21 cellular contexts compared by ENCODE assay signal in genomic region chr6:158028421-158028820, GRCh38. TPM values are rescaled to one million over a fixed set of nuclear protein-coding genes. Genes with fewer than 3 reads are reported as not detected.
DNase-seq lines count a peak whose midpoint lies in the region; ATAC-seq and TF ChIP-seq lines count a peak whose summit lies in the region.
"Had no signal": no experiment of that assay in that cellular context is flagged by ENCODE, and none has a peak within 500 bp of the region (broad histone marks: within the 10 kb centered on the region; RNA-seq: fewer than 3 reads in every experiment).

No MANE protein-coding gene starts in this region.

- H3K9me2 ChIP-seq in hepatocyte (replicated peaks; ENCODE audit: insufficient read depth) = no peaks in the 10 kb centered on the region

- no peak for DNase-seq in activated CD8-positive, alpha-beta memory T cell treated with anti-CD3 and anti-CD28 coated beads, Interleukin-2, amount 10 ng/mL, durations not matched to agents 7 days and 5 days
- no peak for DNase-seq in activated CD8-positive, alpha-beta memory T cell treated with anti-CD3 and anti-CD28 coated beads, Interleukin-2, amount 50 U/mL, for 48 hours
- DNase-seq in T-helper 17 cell (no peak), hepatocyte (ENCODE audit: low spot score) (peak; percentile 4), AG08395 (ENCODE audit: low spot score) (no peak), AG20443 (ENCODE audit: low spot score) (no peak)
- no peak for DNase-seq in activated T-cell treated with anti-CD3 and anti-CD28 coated beads, Interleukin-2, amount 50 U/mL, for 48 hours
- DNase-seq: ACHN; activated T-cell treated with anti-CD3 and anti-CD28 coated beads, Interleukin-2, amount 50 U/mL, for 24 hours; EL; erythroblast; naive thymus-derived CD8-positive, alpha-beta T cell; NCI-H1105 treated with DMSO at 0.1 percent for 48 hours; NCI-H526 treated with DMSO at 0.1 percent for 48 hours; PC-3; psoas muscle had no signal

- 91% methylated on average over 9 of the region's 9 CpGs for WGBS in hepatocyte (ENCODE audit: low lambda C conversion rate, missing lambda C conversion rate)

- H3K4me3 ChIP-seq in hepatocyte (no peak overlapping the region), subcutaneous abdominal adipose tissue (ENCODE audit: low read depth in 1 of 5, low read length in 5 of 5) (no peak overlapping the region)
- H3K4me3 ChIP-seq: GM23338, psoas muscle, thyroid gland had no signal

- CTCF ChIA-PET in activated CD8-positive, alpha-beta memory T cell treated with anti-CD3 and anti-CD28 coated beads, Interleukin-2, amount 10 ng/mL, durations not matched to agents 7 days and 5 days (lab: Charles Lee) = interaction anchor here (1.2 kb wide), 1 partner anchor 44 kb away, joined by 3 read pairs; no protein-coding TSS in a partner anchor

- no peaks in the 10 kb centered on the region for H3K9me3 Mint-ChIP-seq in activated CD8-positive, alpha-beta memory T cell treated with anti-CD3 and anti-CD28 coated beads, Interleukin-2, amount 10 ng/mL, durations not matched to agents 7 days and 5 days (ENCODE audit: low read depth)
- H3K9me3 Mint-ChIP-seq: activated naive CD4-positive, alpha-beta T cell treated with anti-CD3 and anti-CD28 coated beads, Interleukin-2, amount 50 U/mL, for 24 hours; activated T-cell treated with anti-CD3 and anti-CD28 coated beads, Interleukin-2, amount 50 U/mL, for 24 hours; GM23338; naive thymus-derived CD8-positive, alpha-beta T cell had no signal

- H3K27ac ChIP-seq in hepatocyte (no peak overlapping the region), subcutaneous abdominal adipose tissue (ENCODE audit: low read depth, low read length) (peak overlapping the region; percentile 69)
- H3K27ac ChIP-seq: psoas muscle had no signal

- H3K36me3 ChIP-seq in hepatocyte (replicated peaks; ENCODE audit: insufficient read depth, low read depth) (no peaks in the 10 kb centered on the region), subcutaneous abdominal adipose tissue (ENCODE audit: control insufficient read depth in 5 of 5, insufficient read depth in 5 of 5, low read length in 5 of 5) (peaks cover 0 to 4% (median 0%) of the 10 kb centered on the region in 5 donors)
- H3K36me3 ChIP-seq: thyroid gland had no signal

- no peak overlapping the region for H2AFZ ChIP-seq in hepatocyte
- H2AFZ ChIP-seq: GM23338 had no signal

- no peak for TF ChIP-seq CTCF in hepatocyte (IDR thresholded peaks at IDR 0.05; ENCODE audit: poor library complexity)

- H4K20me1 ChIP-seq in hepatocyte (ENCODE audit: insufficient read depth, poor library complexity, severe bottlenecking) = no peaks in the 10 kb centered on the region

- H3K9ac ChIP-seq in subcutaneous abdominal adipose tissue (ENCODE audit: low read length in 5 of 5) = no peak overlapping the region

- H3K27me3 ChIP-seq in hepatocyte = no peaks in the 10 kb centered on the region
- H3K27me3 ChIP-seq in subcutaneous abdominal adipose tissue (ENCODE audit: control insufficient read depth in 5 of 5, insufficient read depth in 4 of 5, low read length in 5 of 5) = peaks cover 0 to 12% (median 3%) of the 10 kb centered on the region in 5 donors
- H3K27me3 ChIP-seq: thyroid gland had no signal

- no peaks in the 10 kb centered on the region for H3K27me3 Mint-ChIP-seq in activated CD8-positive, alpha-beta memory T cell treated with anti-CD3 and anti-CD28 coated beads, Interleukin-2, amount 10 ng/mL, durations not matched to agents 7 days and 5 days
- H3K27me3 Mint-ChIP-seq in T-helper 17 cell = no peaks in the 10 kb centered on the region
- H3K27me3 Mint-ChIP-seq: activated naive CD4-positive, alpha-beta T cell treated with anti-CD3 and anti-CD28 coated beads, Interleukin-2, amount 50 U/mL, for 24 hours; activated T-cell treated with anti-CD3 and anti-CD28 coated beads, Interleukin-2, amount 50 U/mL, for 24 hours; naive thymus-derived CD8-positive, alpha-beta T cell had no signal

- no peak overlapping the region for H3K4me2 ChIP-seq in hepatocyte
- H3K4me2 ChIP-seq: GM23338 had no signal

- H3K9me3 ChIP-seq in T-helper 17 cell (ENCODE audit: control insufficient read depth, low read length, poor library complexity, severe bottlenecking) = no peaks in the 10 kb centered on the region
- no peaks in the 10 kb centered on the region for H3K9me3 ChIP-seq in hepatocyte (ENCODE audit: low read depth)
- H3K9me3 ChIP-seq in subcutaneous abdominal adipose tissue (ENCODE audit: control insufficient read depth in 5 of 5, low read length in 5 of 5) = no peaks in the 10 kb centered on the region
- H3K9me3 ChIP-seq: psoas muscle, thyroid gland had no signal

- H3K36me3 Mint-ChIP-seq in activated CD8-positive, alpha-beta memory T cell treated with anti-CD3 and anti-CD28 coated beads, Interleukin-2, amount 10 ng/mL, durations not matched to agents 7 days and 5 days = peaks cover 28% of the 10 kb centered on the region
- peaks cover 3% of the 10 kb centered on the region for H3K36me3 Mint-ChIP-seq in T-helper 17 cell (ENCODE audit: low read depth)
- H3K36me3 Mint-ChIP-seq: brain had no signal

- peaks cover 26% of the 10 kb centered on the region for H3K4me1 ChIP-seq in hepatocyte (ENCODE audit: insufficient read depth)
- H3K4me1 ChIP-seq in subcutaneous abdominal adipose tissue (ENCODE audit: control insufficient read depth in 5 of 5, insufficient read depth in 5 of 5, low read length in 5 of 5) = peaks cover 19 to 47% (median 38%) of the 10 kb centered on the region in 5 donors

- peak overlapping the region; percentile 27 for H3K27ac Mint-ChIP-seq in activated CD8-positive, alpha-beta memory T cell treated with anti-CD3 and anti-CD28 coated beads, Interleukin-2, amount 10 ng/mL, durations not matched to agents 7 days and 5 days
- H3K27ac Mint-ChIP-seq in T-helper 17 cell = peak overlapping the region; percentile 95

- ATAC-seq in activated CD8-positive, alpha-beta memory T cell treated with anti-CD3 and anti-CD28 coated beads, Interleukin-2, amount 10 ng/mL, durations not matched to agents 7 days and 5 days = no peak
- ATAC-seq in T-helper 17 cell = no peak
- ATAC-seq: GM23338; naive thymus-derived CD8-positive, alpha-beta T cell; PC-3; psoas muscle had no signal

- H3K4me3 Mint-ChIP-seq in activated CD8-positive, alpha-beta memory T cell treated with anti-CD3 and anti-CD28 coated beads, Interleukin-2, amount 10 ng/mL, durations not matched to agents 7 days and 5 days = no peak overlapping the region
- no peak overlapping the region for H3K4me3 Mint-ChIP-seq in T-helper 17 cell
- H3K4me3 Mint-ChIP-seq: activated T-cell treated with anti-CD3 and anti-CD28 coated beads, Interleukin-2, amount 50 U/mL, for 24 hours; GM23338 had no signal

- peaks cover 58% of the 10 kb centered on the region for H3K4me1 Mint-ChIP-seq in activated CD8-positive, alpha-beta memory T cell treated with anti-CD3 and anti-CD28 coated beads, Interleukin-2, amount 10 ng/mL, durations not matched to agents 7 days and 5 days
- peaks cover 45% of the 10 kb centered on the region for H3K4me1 Mint-ChIP-seq in T-helper 17 cell

- H3K79me2 ChIP-seq in hepatocyte = peaks cover 20% of the 10 kb centered on the region

RNA-seq across cellular contexts. Expression of gene SYNJ2, which starts 46.8 kb away (rescaled TPM):
- 10 to 100 TPM; 41.2 to 42.7 TPM for total RNA-seq in activated CD8-positive, alpha-beta memory T cell treated with anti-CD3 and anti-CD28 coated beads, Interleukin-2, amount 10 ng/mL, durations not matched to agents 7 days and 5 days
- total RNA-seq in T-helper 17 cell (10 to 100 TPM; 43.6 to 45.0 TPM), hepatocyte (15.4 and 15.6 TPM in 2 replicates)
- 16.5 and 21.4 TPM in 2 replicates for polyA plus RNA-seq in hepatocyte
